In genomic region chr22:44091021-44091721, GRCh38 we compare ENCODE assay signal across 9 cellular contexts.
DNase-seq lines count a peak whose midpoint lies in the region; ATAC-seq and TF ChIP-seq lines count a peak whose summit lies in the region.
"Had no signal": no experiment of that assay in that cellular context is flagged by ENCODE, and none has a peak within 500 bp of the region (broad histone marks: within the 10 kb centered on the region; RNA-seq: fewer than 3 reads in every experiment).

No MANE protein-coding gene starts in this region.

- no peaks in the 10 kb centered on the region for H3K9me3 ChIP-seq in adipocyte (ENCODE audit: control insufficient read depth, low read length)
- H3K9me3 ChIP-seq: heart left ventricle had no signal

- DNase-seq in Calu3: peak; percentile 11
- peak; percentile 25 to 48 for DNase-seq in Kasumi-1 (lab: John Stamatoyannopoulos, UW)
- DNase-seq in adipocyte (ENCODE audit: low read depth): peak; percentile 15
- no peak for DNase-seq in neural crest cell (ENCODE audit: low read depth, low spot score)
- no peak for DNase-seq in NCI-H187 treated with DMSO at 0.1 percent for 48 hours (lab: John Stamatoyannopoulos, UW)
- no peak for DNase-seq in NCI-H1930 (lab: John Stamatoyannopoulos, UW)

- H3K4me1 Mint-ChIP-seq in Calu3 (ENCODE audit: low read depth, unreplicated experiment) (no peaks in the 10 kb centered on the region), neural crest cell (peaks cover 17% of the 10 kb centered on the region)

- BruUV-seq in Calu3 (replicated peaks; lab: Mats Ljungman, UMichigan): no TSS peak

- no peak overlapping the region for H3K4me3 Mint-ChIP-seq in Calu3 (ENCODE audit: low read depth, unreplicated experiment)
- H3K4me3 Mint-ChIP-seq in neural crest cell: no peak overlapping the region

- H3K36me3 Mint-ChIP-seq in Calu3 (ENCODE audit: insufficient read depth, unreplicated experiment) (no peaks in the 10 kb centered on the region), neural crest cell (ENCODE audit: low read depth) (no peaks in the 10 kb centered on the region)

- intact Hi-C loops in Calu3 (cut with micrococcal nuclease; ENCODE audit: unreplicated experiment): no loop called here

- H3K27me3 Mint-ChIP-seq in Calu3 (ENCODE audit: unreplicated experiment) (no peaks in the 10 kb centered on the region), neural crest cell (ENCODE audit: low read depth) (no peaks in the 10 kb centered on the region)

- H3K4me3 ChIP-seq in adipocyte (ENCODE audit: low read length): no peak overlapping the region
- H3K4me3 ChIP-seq: heart left ventricle had no signal

- CTCF ChIA-PET in Calu3 (lab: Charles Lee): no interaction called here

- H3K9me3 Mint-ChIP-seq in Calu3 (ENCODE audit: low read depth, unreplicated experiment): no peaks in the 10 kb centered on the region
- H3K9me3 Mint-ChIP-seq in neural crest cell: no peaks in the 10 kb centered on the region

- peak; percentile 29 for TF ChIP-seq CTCF in Calu3 (IDR thresholded peaks at IDR 0.05; ENCODE audit: unreplicated experiment)
- peak; percentile 44 for TF ChIP-seq CTCF in neural crest cell (conservative IDR thresholded peaks at IDR 0.05)

- peaks cover 14% of the 10 kb centered on the region for H3K36me3 ChIP-seq in adipocyte (ENCODE audit: control insufficient read depth, insufficient read depth, low read length, severe bottlenecking)

- ATAC-seq in HG02981 (IDR thresholded peaks at IDR 0.05; ENCODE audit: unreplicated experiment): no peak
- ATAC-seq in HG03378 (IDR thresholded peaks at IDR 0.05; ENCODE audit: unreplicated experiment): no peak
- ATAC-seq: heart left ventricle had no signal

- peaks cover 12% of the 10 kb centered on the region for H3K4me1 ChIP-seq in adipocyte (ENCODE audit: control insufficient read depth, insufficient read depth, low read length)

- H3K9ac ChIP-seq in adipocyte (ENCODE audit: low read length): no peak overlapping the region

- H3K27ac Mint-ChIP-seq in Calu3 (ENCODE audit: unreplicated experiment): no peak overlapping the region
- peak overlapping the region; percentile 7 for H3K27ac Mint-ChIP-seq in neural crest cell (ENCODE audit: unreplicated experiment)

- no peaks in the 10 kb centered on the region for H3K27me3 ChIP-seq in adipocyte (replicated peaks; ENCODE audit: control insufficient read depth, insufficient read depth, low read length)
- H3K27me3 ChIP-seq: heart left ventricle had no signal

Comparison
In these comparisons a context has a peak if more than half of its experiments do, and no peak if none do; other contexts are left out.
1. DNase-seq: peak in Calu3 (single experiment), Kasumi-1 (2 of 2) and adipocyte (single experiment); none in neural crest cell (single experiment), NCI-H187 treated with DMSO at 0.1 percent for 48 hours (single experiment) and NCI-H1930 (0 of 2).